ENCODE assay signal across 9 cellular contexts in genomic region chr6:87714093-87714809, GRCh38. TPM values are rescaled to one million over a fixed set of nuclear protein-coding genes. Genes with fewer than 3 reads are reported as not detected.
A peak's percentile ranks its signal among the peaks of the same experiment; 100 is the strongest.
DNase-seq lines count a peak whose midpoint lies in the region; ATAC-seq, FAIRE-seq and TF ChIP-seq lines count a peak whose summit lies in the region.
"Had no signal": no experiment of that assay in that cellular context is flagged by ENCODE, and none has a peak within 500 bp of the region (broad histone marks: within the 10 kb centered on the region; RNA-seq: fewer than 3 reads in every experiment).

No MANE protein-coding gene starts in this region.

- no peaks in the 10 kb centered on the region for H3K79me2 ChIP-seq in PC-9 (ENCODE audit: low read depth)

- peak; percentile 81 for DNase-seq in Daoy (ENCODE audit: low read depth)
- DNase-seq in PC-9, result peak in 1 of 2 experiments; percentile 79
- peak; percentile 79 for DNase-seq in fibroblast of pulmonary artery (ENCODE audit: low read depth)
- DNase-seq in D721Med (ENCODE audit: insufficient read length, low spot score), result no peak
- no peak for DNase-seq in NCI-H187 treated with DMSO at 0.1 percent for 48 hours (lab: John Stamatoyannopoulos, UW)
- no peak for DNase-seq in GOT3 (lab: John Stamatoyannopoulos, UW)
- DNase-seq in NCI-H82 treated with DMSO at 0.1 percent for 48 hours (lab: John Stamatoyannopoulos, UW; ENCODE audit: unreplicated experiment), result no peak
- DNase-seq: thyroid gland had no signal

- peak; percentile 53 for ATAC-seq in GM21619 (IDR thresholded peaks at IDR 0.05; ENCODE audit: unreplicated experiment)

- no TSS peak for BruUV-seq in PC-9 (replicated peaks; lab: Mats Ljungman, UMichigan)

- no peak for TF ChIP-seq CTCF in PC-9 (conservative IDR thresholded peaks at IDR 0.05)
- TF ChIP-seq CTCF in fibroblast of pulmonary artery (IDR thresholded peaks at IDR 0.05; ENCODE audit: low read length, missing control alignments), result no peak
- TF ChIP-seq CTCF in D721Med (IDR thresholded peaks at IDR 0.05; ENCODE audit: insufficient read depth, missing control alignments), result no peak

- no peaks in the 10 kb centered on the region for H3K9me2 ChIP-seq in PC-9 (ENCODE audit: insufficient read depth)

- intact Hi-C loops in PC-9 (cut with micrococcal nuclease; ENCODE audit: unreplicated experiment), result no loop called here

- H3K36me3 ChIP-seq in PC-9 (ENCODE audit: low read depth), result no peaks in the 10 kb centered on the region
- H3K36me3 ChIP-seq: thyroid gland had no signal

- H2AFZ ChIP-seq in PC-9, result no peak overlapping the region

- H3F3A ChIP-seq in PC-9 (ENCODE audit: insufficient read depth, low read depth), result peaks cover 25% of the 10 kb centered on the region

- no peaks in the 10 kb centered on the region for H3K9me3 ChIP-seq in PC-9 (ENCODE audit: insufficient read depth, low read depth)
- H3K9me3 ChIP-seq: thyroid gland had no signal

- peak overlapping the region; percentile 70 for H3K27ac ChIP-seq in PC-9
- H3K27ac ChIP-seq: thyroid gland had no signal

- H4K20me1 ChIP-seq in PC-9 (ENCODE audit: insufficient read depth), result no peaks in the 10 kb centered on the region

- peak overlapping the region; percentile 44; the same call in 1 of the 2 replicates for H3K4me2 ChIP-seq in PC-9

- CTCF ChIA-PET in PC-9 (lab: Charles Lee), result interaction anchor here (0.5 to 0.6 kb wide), 2 partner anchors 9 to 16 kb away, joined by 4 to 6 read pairs; no protein-coding TSS in a partner anchor

- H3K4me1 ChIP-seq in PC-9 (replicated peaks; ENCODE audit: insufficient read depth), result peaks cover 25% of the 10 kb centered on the region

- POLR2A ChIA-PET in PC-9 (lab: Charles Lee; ENCODE audit: unreplicated experiment), result no interaction called here

- no peaks in the 10 kb centered on the region for H3K27me3 ChIP-seq in PC-9 (ENCODE audit: insufficient read depth, low read depth)
- H3K27me3 ChIP-seq: thyroid gland had no signal

- H3K4me3 ChIP-seq in PC-9, result no peak overlapping the region
- H3K4me3 ChIP-seq in fibroblast of pulmonary artery (replicated peaks; ENCODE audit: low read depth, low read length), result no peak overlapping the region
- H3K4me3 ChIP-seq: thyroid gland had no signal

- FAIRE-seq in D721Med (lab: Jason Lieb, UNC), result no peak

RNA-seq across cellular contexts. Expression of gene AKIRIN2, which starts 12.2 kb away (rescaled TPM):
- 14.6 and 15.6 TPM in 2 replicates for total RNA-seq in Daoy (2014; rRNA removed; shearing (Covaris generic))
- 34.7 and 48.3 TPM in 2 replicates for total RNA-seq in PC-9 (2021)

Comparison
In these comparisons a context has a peak if more than half of its experiments do, and no peak if none do; other contexts are left out.
1. DNase-seq: peak in Daoy (single experiment) and fibroblast of pulmonary artery (single experiment); none in D721Med (single experiment), NCI-H187 treated with DMSO at 0.1 percent for 48 hours (single experiment), GOT3 (single experiment) and NCI-H82 treated with DMSO at 0.1 percent for 48 hours (single experiment).